ENCODE assay signal across 6 cellular contexts in genomic region chr15:94704946-94705345, GRCh38.
"Had no signal": no experiment of that assay in that cellular context is flagged by ENCODE, and none has a peak within 500 bp of the region (broad histone marks: within the 10 kb centered on the region; RNA-seq: fewer than 3 reads in every experiment).

No MANE protein-coding gene starts in this region.

- H3K4me3 ChIP-seq: K562 had no signal

- FAIRE-seq: HepG2, HTR-8/SVneo, K562 had no signal

- ATAC-seq: HepG2, K562 had no signal

- H3K27ac ChIP-seq: HL-60 had no signal

- DNase-seq: IMR-90, KBM-7 had no signal
